8 cellular contexts compared by ENCODE assay signal in the genomic region with DNA sequence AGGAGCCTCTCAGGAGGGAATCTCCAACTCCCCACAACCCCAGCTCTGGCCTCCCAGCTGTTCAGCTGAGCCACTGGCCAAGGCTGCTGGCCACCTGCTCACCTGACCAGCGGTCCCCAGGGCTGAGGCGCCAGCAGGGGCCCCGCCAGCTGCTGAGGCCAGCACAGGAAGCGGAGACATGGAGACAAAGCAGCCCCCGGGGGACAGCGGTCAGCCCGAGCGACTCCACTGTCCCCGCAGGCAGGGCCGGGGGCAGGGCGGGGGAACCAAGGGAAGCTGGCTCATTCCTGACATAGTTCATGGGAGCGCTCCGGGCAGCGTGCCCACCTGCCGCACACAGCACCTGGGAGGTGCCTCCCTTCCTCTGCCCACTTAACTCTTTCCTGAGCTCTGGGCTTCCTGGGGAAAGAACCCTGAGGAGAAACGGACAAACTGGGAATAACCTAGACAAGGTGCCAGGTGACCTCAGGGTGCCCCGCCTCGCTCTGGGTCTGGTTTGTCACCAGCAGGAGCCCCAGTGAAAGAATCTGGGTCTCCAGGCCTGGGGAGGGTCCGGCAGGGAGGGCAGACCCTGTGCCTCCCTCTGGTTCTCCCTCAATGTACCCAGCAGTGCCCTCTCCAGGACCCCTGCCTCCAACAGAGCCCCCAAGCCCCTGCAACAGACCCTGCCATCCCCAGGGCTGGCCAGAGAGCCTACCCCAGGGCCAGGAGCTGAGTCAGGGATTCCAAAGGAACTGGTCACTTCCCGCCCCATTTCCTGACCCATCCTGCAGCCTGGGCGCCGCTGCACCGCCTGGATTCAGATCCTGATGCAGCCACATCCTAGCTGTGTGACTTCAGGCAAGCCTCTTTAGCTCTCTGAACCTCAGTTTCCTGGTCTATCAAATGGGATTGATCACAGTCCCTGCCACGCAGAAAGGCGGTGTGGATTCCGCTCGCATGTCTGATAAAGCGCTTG. TPM values are rescaled to one million over a fixed set of nuclear protein-coding genes. Genes with fewer than 3 reads are reported as not detected.
DNase-seq lines count a peak whose midpoint lies in the region; ATAC-seq and TF ChIP-seq lines count a peak whose summit lies in the region.

No MANE protein-coding gene starts in this region.

- no peak overlapping the region for H3K4me3 Mint-ChIP-seq in activated CD4-positive, alpha-beta memory T cell treated with anti-CD3 and anti-CD28 coated beads, Interleukin-2, amount 10 ng/mL, durations not matched to agents 7 days and 5 days

- no peaks in the 10 kb centered on the region for H3K4me1 Mint-ChIP-seq in activated CD4-positive, alpha-beta memory T cell treated with anti-CD3 and anti-CD28 coated beads, Interleukin-2, amount 10 ng/mL, durations not matched to agents 7 days and 5 days

- in situ Hi-C loops in IMR-90 (cut with MboI; ENCODE audit: low sequenced_read_pairs) = no loop called here

- H3K27me3 ChIP-seq in IMR-90 (ENCODE audit: control insufficient read depth, insufficient read depth, low read length) (no peaks in the 10 kb centered on the region), body of pancreas (no peaks in the 10 kb centered on the region), suprapubic skin (no peaks in the 10 kb centered on the region)

- no peaks in the 10 kb centered on the region for H3K9me3 Mint-ChIP-seq in activated CD4-positive, alpha-beta memory T cell treated with anti-CD3 and anti-CD28 coated beads, Interleukin-2, amount 10 ng/mL, durations not matched to agents 7 days and 5 days

- H2AK5ac ChIP-seq in IMR-90 (ENCODE audit: low read depth, low read length) = peak overlapping the region; percentile 99

- H3K36me3 ChIP-seq in IMR-90 (ENCODE audit: control insufficient read depth, insufficient read depth, low read length) = peaks cover 56% of the 10 kb centered on the region
- peaks cover 0 to 3% of the 10 kb centered on the region in 2 donors for H3K36me3 ChIP-seq in body of pancreas (replicated peaks in 1 of 2; ENCODE audit: insufficient read depth in 1 of 2, low read depth in 2 of 2)
- H3K36me3 ChIP-seq in suprapubic skin = peaks cover 30% of the 10 kb centered on the region

- H3K56ac ChIP-seq in IMR-90 (ENCODE audit: extremely low read depth, insufficient read depth, low read length) = peak overlapping the region; percentile 99

- peaks cover 7% of the 10 kb centered on the region for H3K27me3 Mint-ChIP-seq in activated CD4-positive, alpha-beta memory T cell treated with anti-CD3 and anti-CD28 coated beads, Interleukin-2, amount 10 ng/mL, durations not matched to agents 7 days and 5 days

- peak overlapping the region; percentile 99 for H3K14ac ChIP-seq in IMR-90 (replicated peaks; ENCODE audit: low read depth, low read length)

- H2AFZ ChIP-seq in IMR-90 (replicated peaks; ENCODE audit: low read length, poor library complexity) = peak overlapping the region; percentile 75

- no peak for TF ChIP-seq RAD21 in IMR-90 (IDR thresholded peaks at IDR 0.05; ENCODE audit: low read length)

- TF ChIP-seq EP300 in suprapubic skin (IDR thresholded peaks at IDR 0.05) = no peak

- H2BK5ac ChIP-seq in IMR-90 (ENCODE audit: low read depth, low read length, poor library complexity, severe bottlenecking) = peak overlapping the region; percentile 99

- H3K27ac ChIP-seq in IMR-90 (ENCODE audit: insufficient read depth, low read length) (peak overlapping the region; percentile 99), body of pancreas (peak overlapping the region; percentile 79 to 92 (median 88)), suprapubic skin (peak overlapping the region; percentile 80)

- H3K4me1 ChIP-seq in IMR-90 (ENCODE audit: control insufficient read depth, insufficient read depth, low read length) (peaks cover 47% of the 10 kb centered on the region), body of pancreas (peaks cover 66% of the 10 kb centered on the region), suprapubic skin (peaks cover 83% of the 10 kb centered on the region)

- peak overlapping the region; percentile 72 for H3K4me2 ChIP-seq in IMR-90 (ENCODE audit: low read depth, low read length)

- peak overlapping the region; percentile 99 for H3K4ac ChIP-seq in IMR-90 (ENCODE audit: low read depth, low read length)

- peaks cover 29% of the 10 kb centered on the region for H3K9me1 ChIP-seq in IMR-90 (ENCODE audit: insufficient read depth, low read length)

- CTCF ChIA-PET in IMR-90 (lab: Yijun Ruan, JAX) = interaction anchor here (0.7 to 0.8 kb wide), 2 partner anchors 63 kb away, joined by 4 to 5 read pairs; no protein-coding TSS in a partner anchor
- CTCF ChIA-PET in activated CD4-positive, alpha-beta memory T cell treated with anti-CD3 and anti-CD28 coated beads, Interleukin-2, amount 10 ng/mL, durations not matched to agents 7 days and 5 days (lab: Charles Lee) = no interaction called here

- H4K8ac ChIP-seq in IMR-90 (ENCODE audit: low read depth in 2 of 2, low read length in 2 of 2) = peak overlapping the region; percentile 94 to 98

- dilution Hi-C loops in IMR-90 (cut with HindIII; ENCODE audit: low sequenced_read_pairs, unreplicated experiment) = no loop called here

- peaks cover 19% of the 10 kb centered on the region for H4K20me1 ChIP-seq in IMR-90 (ENCODE audit: insufficient read depth, low read length)

- WGBS in IMR-90 (ENCODE audit: extremely low coverage in 2 of 2, insufficient read length in 1 of 2), 2 experiments = 22% methylated on average over 10 of the region's 28 CpGs; no CpG with 5 or more reads in 1 of the 2 experiments
- 21 to 23% methylated on average over 12 to 26 of the region's 28 CpGs for WGBS in body of pancreas, 2 donors
- 12% methylated on average over 18 of the region's 28 CpGs for WGBS in suprapubic skin

- intact Hi-C loops in IMR-90 (cut with micrococcal nuclease) = no loop called here
- intact Hi-C loops in body of pancreas (cut with DNase I) = no loop called here

- no peak overlapping the region for H3K27ac Mint-ChIP-seq in activated CD4-positive, alpha-beta memory T cell treated with anti-CD3 and anti-CD28 coated beads, Interleukin-2, amount 10 ng/mL, durations not matched to agents 7 days and 5 days

- no peaks in the 10 kb centered on the region for H3K36me3 Mint-ChIP-seq in activated CD4-positive, alpha-beta memory T cell treated with anti-CD3 and anti-CD28 coated beads, Interleukin-2, amount 10 ng/mL, durations not matched to agents 7 days and 5 days (ENCODE audit: low read depth)

- peak overlapping the region; percentile 98 for H3K23ac ChIP-seq in IMR-90 (ENCODE audit: low read depth, low read length)

- no peak for TF ChIP-seq CTCF in IMR-90 (conservative IDR thresholded peaks at IDR 0.05; ENCODE audit: low read depth, low read length)
- TF ChIP-seq CTCF in body of pancreas (IDR thresholded peaks at IDR 0.05) = no peak
- TF ChIP-seq CTCF in suprapubic skin (IDR thresholded peaks at IDR 0.05) = no peak

- H3K4me3 ChIP-seq in IMR-90 (ENCODE audit: insufficient read depth, low read depth, low read length) (peak overlapping the region; percentile 13), body of pancreas (no peak overlapping the region), suprapubic skin (peak overlapping the region; percentile 36)

- TF ChIP-seq POLR2A in IMR-90 (IDR thresholded peaks at IDR 0.05; ENCODE audit: low read depth, low read length) (peak; percentile 49), body of pancreas (IDR thresholded peaks at IDR 0.05) (peak in 2 of 3 donors; percentile 52 to 57), suprapubic skin (IDR thresholded peaks at IDR 0.05) (no peak)

- DNase-seq in IMR-90 (peak; percentile 92), body of pancreas (peak; percentile 92 to 96 (median 94)), iris pigment epithelial cell (ENCODE audit: low read depth) (peak; percentile 94), suprapubic skin (ENCODE audit: low spot score in 2 of 2) (peak in 1 of 2 donors; percentile 90), CD1c-positive myeloid dendritic cell (ENCODE audit: extremely low spot score) (no peak), NCI-H82 (lab: John Stamatoyannopoulos, UW) (no peak)
- no peak for DNase-seq in activated CD4-positive, alpha-beta memory T cell treated with anti-CD3 and anti-CD28 coated beads, Interleukin-2, amount 10 ng/mL, durations not matched to agents 7 days and 5 days

- no TSS peak for BruUV-seq in IMR-90 (replicated peaks; lab: Mats Ljungman, UMichigan)

- ATAC-seq in IMR-90 (ENCODE audit: low read depth) (peak; percentile 68), body of pancreas (peak; percentile 76), GM19452 (IDR thresholded peaks at IDR 0.05; ENCODE audit: unreplicated experiment) (no peak)

- H2BK120ac ChIP-seq in IMR-90 (ENCODE audit: low read depth, low read length) = peak overlapping the region; percentile 97

- peak overlapping the region; percentile 87 for H3K9ac ChIP-seq in IMR-90 (ENCODE audit: low read depth, low read length)

- peak overlapping the region; percentile 98 for H4K5ac ChIP-seq in IMR-90 (ENCODE audit: low read depth, low read length)

- peak overlapping the region; percentile 100 for H4K91ac ChIP-seq in IMR-90 (ENCODE audit: insufficient read depth, low read depth, low read length)

- POLR2A ChIA-PET in IMR-90 (lab: Charles Lee; ENCODE audit: unreplicated experiment) = no interaction called here
- POLR2A ChIA-PET in activated CD4-positive, alpha-beta memory T cell treated with anti-CD3 and anti-CD28 coated beads, Interleukin-2, amount 10 ng/mL, durations not matched to agents 7 days and 5 days (lab: Charles Lee) = no interaction called here

- H2BK20ac ChIP-seq in IMR-90 (ENCODE audit: low read depth, low read length) = peak overlapping the region; percentile 94

- peak overlapping the region; percentile 98; the same call in 2 of the 3 replicates for H2BK15ac ChIP-seq in IMR-90 (ENCODE audit: low read depth, low read length)

- H3K18ac ChIP-seq in IMR-90 (ENCODE audit: low read depth, low read length) = peak overlapping the region; percentile 95

- H3K79me1 ChIP-seq in IMR-90 (ENCODE audit: low read depth in 1 of 2, low read length in 2 of 2) = peaks cover 16 to 88% of the 10 kb centered on the region in 2 experiments; a peak in 3 of 4 replicates

- peak overlapping the region; percentile 100 for H2AK9ac ChIP-seq in IMR-90 (replicated peaks; ENCODE audit: low read depth, low read length, poor library complexity)

- no peaks in the 10 kb centered on the region for H3K9me3 ChIP-seq in IMR-90 (ENCODE audit: control insufficient read depth, insufficient read depth, low read length)
- H3K9me3 ChIP-seq in body of pancreas = no peaks in the 10 kb centered on the region
- no peaks in the 10 kb centered on the region for H3K9me3 ChIP-seq in suprapubic skin

RNA-seq across cellular contexts. Expression of gene EPHA2, which starts 10.6 kb away (rescaled TPM):
- total RNA-seq in IMR-90 (2012; rRNA removed) = 22.5 and 24.0 TPM in 2 replicates
- polyA plus RNA-seq in IMR-90 (2012; rRNA removed) = 72.6 and 82.5 TPM in 2 replicates
- polyA plus RNA-seq in IMR-90 (2012; cell fraction: cytosol; rRNA removed) = 65.8 and 89.5 TPM in 2 replicates
- 96.5 and 215 TPM in 2 replicates for polyA plus RNA-seq in IMR-90 (2012; cell fraction: nucleus; rRNA removed; ENCODE audit: low replicate concordance)
- total RNA-seq in body of pancreas = 10 to 100 TPM; 19.5 to 26.7 TPM
- 100 to 1,000 TPM in 3 of 4 donors, 10 to 100 TPM in 1; 59.0 to 145 (median 104) TPM for total RNA-seq in suprapubic skin
- not detected for total RNA-seq in activated CD4-positive, alpha-beta memory T cell treated with anti-CD3 and anti-CD28 coated beads, Interleukin-2, amount 10 ng/mL, durations not matched to agents 7 days and 5 days

Comparison
In these comparisons a context has a peak if more than half of its experiments do, and no peak if none do; other contexts are left out.
1. DNase-seq: peak in IMR-90 (single experiment), body of pancreas (4 of 4) and iris pigment epithelial cell (single experiment); none in activated CD4-positive, alpha-beta memory T cell treated with anti-CD3 and anti-CD28 coated beads, Interleukin-2, amount 10 ng/mL, durations not matched to agents 7 days and 5 days (single experiment), CD1c-positive myeloid dendritic cell (single experiment) and NCI-H82 (single experiment).
2. H3K4me3 ChIP-seq: peak in IMR-90 (single experiment) and suprapubic skin (single experiment); none in body of pancreas (0 of 2).
3. POLR2A ChIP-seq: peak in IMR-90 (single experiment) and body of pancreas (2 of 3); none in suprapubic skin (0 of 2).
4. RNA of gene EPHA2, which starts 10.6 kb away (total RNA-seq): 59.0 to 145 TPM in suprapubic skin, 19.5 to 26.7 TPM in body of pancreas and 22.5 to 24.0 TPM in IMR-90; not detected in activated CD4-positive, alpha-beta memory T cell treated with anti-CD3 and anti-CD28 coated beads, Interleukin-2, amount 10 ng/mL, durations not matched to agents 7 days and 5 days; every median in the first group is over 10 times any median in the second.
5. Peak in every context shown above with its lines, with median percentiles within 50 percentile points of each other: H3K27ac ChIP-seq.